14 cellular contexts compared by ENCODE assay signal in the genomic region with DNA sequence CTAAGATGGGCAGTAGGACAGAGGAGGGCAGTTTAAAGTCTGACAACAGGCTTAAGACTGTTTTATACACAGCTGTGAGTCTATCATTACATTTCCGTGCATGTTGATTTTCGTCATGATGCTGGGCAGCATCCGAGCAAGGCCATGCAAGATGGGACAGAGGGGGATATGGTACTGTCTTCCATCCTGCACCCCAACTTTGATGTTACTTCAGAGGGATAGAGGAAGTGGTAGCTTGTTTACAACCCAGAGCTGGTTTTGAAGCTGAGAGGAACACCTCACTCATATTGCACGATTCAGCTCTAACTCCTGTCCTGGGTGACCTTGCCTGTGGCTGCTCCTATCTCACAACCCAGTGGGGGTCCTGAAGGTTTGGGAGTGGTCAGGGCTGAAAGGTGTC. TPM values are rescaled to one million over a fixed set of nuclear protein-coding genes. Genes with fewer than 3 reads are reported as not detected.
A peak's percentile ranks its signal among the peaks of the same experiment; 100 is the strongest.
DNase-seq lines count a peak whose midpoint lies in the region; ATAC-seq, FAIRE-seq and TF ChIP-seq lines count a peak whose summit lies in the region.
"Had no signal": no experiment of that assay in that cellular context is flagged by ENCODE, and none has a peak within 500 bp of the region (broad histone marks: within the 10 kb centered on the region; RNA-seq: fewer than 3 reads in every experiment).

No MANE protein-coding gene starts in this region.

- SMC1A ChIA-PET in GM12878 (lab: Charles Lee; ENCODE audit: uncharacterized antibody, unreplicated experiment) = interaction anchor here (0.7 to 14.0 kb wide), 18 partner anchors 12 to 212 kb away, joined by 3 to 266 read pairs (median 6); a partner anchor contains a TSS

- TF ChIP-seq POLR2A in GM12878 (IDR thresholded peaks at IDR 0.05; ENCODE audit: low read depth, low read length) = no peak

- H3K27me3 ChIP-seq in OCI-LY3 (ENCODE audit: low read depth, low read length) = no peaks in the 10 kb centered on the region
- H3K27me3 ChIP-seq in GM12878 (replicated peaks in 1 of 2; ENCODE audit: control insufficient read depth in 2 of 2, insufficient read depth in 2 of 2, low read length in 1 of 2) = no peaks in the 10 kb centered on the region
- H3K27me3 ChIP-seq: testis had no signal

- H3K4me1 ChIP-seq in OCI-LY3 (ENCODE audit: low read length) (peaks cover 84% of the 10 kb centered on the region), GM12878 (ENCODE audit: control insufficient read depth, insufficient read depth, low read length) (peaks cover 59% of the 10 kb centered on the region)

- no peaks in the 10 kb centered on the region for H3K9me3 Mint-ChIP-seq in activated CD4-positive, alpha-beta T cell treated with anti-CD3 and anti-CD28 coated beads, Interleukin-2, amount 10 ng/mL, durations not matched to agents 24 days and 14 days
- no peaks in the 10 kb centered on the region for H3K9me3 Mint-ChIP-seq in stimulated activated memory B cell treated with anti-CD40 and anti-IgM and Interleukin-4, amounts not matched to agents 10 μg/mL and 1 μg/mL and 100 μg/mL, for 72 hours
- peaks cover 4% of the 10 kb centered on the region for H3K9me3 Mint-ChIP-seq in WTC11

- peak overlapping the region; percentile 93 for H3K4me3 Mint-ChIP-seq in activated CD4-positive, alpha-beta T cell treated with anti-CD3 and anti-CD28 coated beads, Interleukin-2, amount 10 ng/mL, durations not matched to agents 24 days and 14 days
- H3K4me3 Mint-ChIP-seq in stimulated activated memory B cell treated with anti-CD40 and anti-IgM and Interleukin-4, amounts not matched to agents 10 μg/mL and 1 μg/mL and 100 μg/mL, for 72 hours = no peak overlapping the region
- H3K4me3 Mint-ChIP-seq in WTC11 = no peak overlapping the region

- H3K4me1 Mint-ChIP-seq in activated CD4-positive, alpha-beta T cell treated with anti-CD3 and anti-CD28 coated beads, Interleukin-2, amount 10 ng/mL, durations not matched to agents 24 days and 14 days = peaks cover 77% of the 10 kb centered on the region
- H3K4me1 Mint-ChIP-seq in stimulated activated memory B cell treated with anti-CD40 and anti-IgM and Interleukin-4, amounts not matched to agents 10 μg/mL and 1 μg/mL and 100 μg/mL, for 72 hours = peaks cover 78% of the 10 kb centered on the region
- peaks cover 79% of the 10 kb centered on the region for H3K4me1 Mint-ChIP-seq in WTC11

- H3K9ac ChIP-seq in OCI-LY3 (ENCODE audit: low read length) = peak overlapping the region; percentile 75
- peak overlapping the region; percentile 56 for H3K9ac ChIP-seq in GM12878 (ENCODE audit: control insufficient read depth, insufficient read depth, low read length)

- DNase-seq in activated CD4-positive, alpha-beta T cell treated with anti-CD3 and anti-CD28 coated beads, Interleukin-2, amount 10 ng/mL, durations not matched to agents 24 days and 14 days = peak; percentile 80
- no peak for DNase-seq in activated CD4-positive, alpha-beta T cell treated with anti-CD3 and anti-CD28 coated beads, Interleukin-2, amount 50 U/mL, for 48 hours
- no peak for DNase-seq in GM12878 (ENCODE audit: low read depth, low spot score)
- DNase-seq in WTC11 (ENCODE audit: low spot score) = no peak
- DNase-seq: NCI-H2171; NK-92 treated with Interleukin-12 subunit alpha and Interleukin-12 subunit beta, amount 100 ng/mL, for 24 hours; nucleus accumbens; testis had no signal

- TF ChIP-seq CTCF in OCI-LY3 (IDR thresholded peaks at IDR 0.05; ENCODE audit: low read depth, low read length) (no peak), GM12878 (IDR thresholded peaks at IDR 0.05 in 2 of 3, conservative IDR thresholded peaks at IDR 0.05 in 1 of 3; ENCODE audit: control insufficient read depth in 2 of 3, extremely low read depth in 1 of 3, insufficient read depth in 1 of 3, low read depth in 3 of 3, low read length in 3 of 3) (no peak), WTC11 (IDR thresholded peaks at IDR 0.05) (no peak)

- WGBS in GM12878 (ENCODE audit: insufficient coverage, insufficient replicate concordance, low lambda C conversion rate, missing lambda C conversion rate) = 43% methylated on average over 4 of the region's 4 CpGs

- peak overlapping the region; percentile 98 for H3K27ac ChIP-seq in OCI-LY3 (ENCODE audit: low read length)
- peak overlapping the region; percentile 76 for H3K27ac ChIP-seq in GM12878 (ENCODE audit: control insufficient read depth, insufficient read depth)
- H3K27ac ChIP-seq: SJSA1, testis had no signal

- TF ChIP-seq EP300 in GM12878 (IDR thresholded peaks at IDR 0.05; ENCODE audit: borderline replicate concordance in 1 of 2, control insufficient read depth in 1 of 2, low read depth in 2 of 2, low read length in 2 of 2) = no peak

- H2AFZ ChIP-seq in OCI-LY3 (ENCODE audit: low read depth, low read length) = peak overlapping the region; percentile 30; the same call in 1 of the 2 replicates
- H2AFZ ChIP-seq in GM12878 (ENCODE audit: control insufficient read depth, low read depth, low read length) = peak overlapping the region; percentile 20; the same call in 1 of the 2 replicates

- no TSS peak for BruUV-seq in GM12878 (replicated peaks; lab: Mats Ljungman, UMichigan)

- peaks cover 24% of the 10 kb centered on the region for H3K36me3 Mint-ChIP-seq in activated CD4-positive, alpha-beta T cell treated with anti-CD3 and anti-CD28 coated beads, Interleukin-2, amount 10 ng/mL, durations not matched to agents 24 days and 14 days (ENCODE audit: low read depth)
- no peaks in the 10 kb centered on the region for H3K36me3 Mint-ChIP-seq in stimulated activated memory B cell treated with anti-CD40 and anti-IgM and Interleukin-4, amounts not matched to agents 10 μg/mL and 1 μg/mL and 100 μg/mL, for 72 hours
- peaks cover 3% of the 10 kb centered on the region; the same call in 1 of the 2 replicates for H3K36me3 Mint-ChIP-seq in WTC11

- H3K79me2 ChIP-seq in OCI-LY3 (ENCODE audit: low read length) (peaks cover 49% of the 10 kb centered on the region), GM12878 (ENCODE audit: control insufficient read depth, insufficient read depth, low read length) (peaks cover 55% of the 10 kb centered on the region)

- ATAC-seq in GM12878 = no peak
- ATAC-seq in stimulated activated memory B cell treated with anti-CD40 and anti-IgM and Interleukin-4, amounts not matched to agents 10 μg/mL and 1 μg/mL and 100 μg/mL, for 72 hours = no peak
- no peak for ATAC-seq in HG03520 (IDR thresholded peaks at IDR 0.05; ENCODE audit: unreplicated experiment)
- no peak for ATAC-seq in WTC11
- no peak for ATAC-seq in HG02571 (IDR thresholded peaks at IDR 0.05; ENCODE audit: unreplicated experiment)

- peak overlapping the region; percentile 3; the same call in 1 of the 2 replicates for H3K4me3 ChIP-seq in OCI-LY3 (ENCODE audit: low read length)
- H3K4me3 ChIP-seq in GM12878 = peak overlapping the region; percentile 36; the same call in 1 of the 2 replicates
- H3K4me3 ChIP-seq: SJSA1, testis had no signal

- H4K20me1 ChIP-seq in OCI-LY3 (ENCODE audit: insufficient read depth, low read length) = no peaks in the 10 kb centered on the region
- no peaks in the 10 kb centered on the region for H4K20me1 ChIP-seq in GM12878 (ENCODE audit: control insufficient read depth, insufficient read depth)

- CTCF ChIA-PET in GM12878 (lab: Yijun Ruan, JAX) = interaction anchor here (0.6 to 6.6 kb wide), 14 partner anchors 12 to 143 kb away, joined by 3 to 50 read pairs (median 8); no protein-coding TSS in a partner anchor
- CTCF ChIA-PET in WTC11 (lab: Charles Lee) = interaction anchor here (0.5 to 1.2 kb wide), 3 partner anchors 19 to 424 kb away, joined by 3 to 4 read pairs (median 3); no protein-coding TSS in a partner anchor

- H3K4me2 ChIP-seq in OCI-LY3 (ENCODE audit: low read length) (peak overlapping the region; percentile 73), GM12878 (ENCODE audit: control insufficient read depth, insufficient read depth) (peak overlapping the region; percentile 77)

- H3K27me3 Mint-ChIP-seq in activated CD4-positive, alpha-beta T cell treated with anti-CD3 and anti-CD28 coated beads, Interleukin-2, amount 10 ng/mL, durations not matched to agents 24 days and 14 days = no peaks in the 10 kb centered on the region
- H3K27me3 Mint-ChIP-seq in stimulated activated memory B cell treated with anti-CD40 and anti-IgM and Interleukin-4, amounts not matched to agents 10 μg/mL and 1 μg/mL and 100 μg/mL, for 72 hours = peaks cover 28% of the 10 kb centered on the region
- peaks cover 15% of the 10 kb centered on the region for H3K27me3 Mint-ChIP-seq in WTC11 (ENCODE audit: low read depth)

- POLR2A ChIA-PET in GM12878 (lab: Charles Lee) = interaction anchor here (0.8 to 4.9 kb wide), 8 partner anchors 16 to 142 kb away, joined by 3 to 86 read pairs (median 5); no protein-coding TSS in a partner anchor
- POLR2A ChIA-PET in WTC11 (lab: Charles Lee) = no interaction called here

- RAD21 ChIA-PET in GM12878 (lab: Charles Lee; ENCODE audit: unreplicated experiment) = interaction anchor here (0.7 to 12.7 kb wide), 16 partner anchors 15 to 204 kb away, joined by 3 to 232 read pairs (median 9); no protein-coding TSS in a partner anchor

- no peak for TF ChIP-seq RAD21 in GM12878 (IDR thresholded peaks at IDR 0.05; ENCODE audit: insufficient read depth, low read depth, low read length)

- in situ Hi-C loops in GM12878 (cut with MboI) = no loop called here

- intact Hi-C loops in activated CD4-positive, alpha-beta T cell treated with anti-CD3 and anti-CD28 coated beads, Interleukin-2, amount 10 ng/mL, durations not matched to agents 24 days and 14 days (cut with micrococcal nuclease) = loop anchor here (1.0 kb wide), 1 partner anchor 17 kb away; no protein-coding TSS in a partner anchor
- intact Hi-C loops in GM12878 (cut with micrococcal nuclease; ENCODE audit: unreplicated experiment) = loop anchor here (1.0 kb wide), 1 partner anchor 141 kb away; no protein-coding TSS in a partner anchor

- H3K9me3 ChIP-seq in OCI-LY3 (ENCODE audit: insufficient read depth, low read length) (no peaks in the 10 kb centered on the region), GM12878 (replicated peaks; ENCODE audit: control insufficient read depth, insufficient read depth, low read length) (no peaks in the 10 kb centered on the region)
- H3K9me3 ChIP-seq: SJSA1, testis had no signal

- H3K36me3 ChIP-seq in OCI-LY3 (replicated peaks; ENCODE audit: low read depth, low read length) (peaks cover 11% of the 10 kb centered on the region), GM12878 (ENCODE audit: control insufficient read depth in 2 of 2, insufficient read depth in 2 of 2, low read length in 1 of 2) (no peaks in the 10 kb centered on the region)
- H3K36me3 ChIP-seq: SJSA1 had no signal

- FAIRE-seq in GM12878 (lab: Jason Lieb, UNC) = no peak
- FAIRE-seq: colon had no signal

- peak overlapping the region; percentile 91 for H3K27ac Mint-ChIP-seq in activated CD4-positive, alpha-beta T cell treated with anti-CD3 and anti-CD28 coated beads, Interleukin-2, amount 10 ng/mL, durations not matched to agents 24 days and 14 days
- peak overlapping the region; percentile 74 for H3K27ac Mint-ChIP-seq in stimulated activated memory B cell treated with anti-CD40 and anti-IgM and Interleukin-4, amounts not matched to agents 10 μg/mL and 1 μg/mL and 100 μg/mL, for 72 hours
- no peak overlapping the region for H3K27ac Mint-ChIP-seq in WTC11

RNA-seq across cellular contexts. Expression of a gene that starts 3.0 kb away (rescaled TPM):
- 28.4 and 30.3 TPM in 2 replicates for total RNA-seq in activated CD4-positive, alpha-beta T cell treated with anti-CD3 and anti-CD28 coated beads, Interleukin-2, amount 10 ng/mL, durations not matched to agents 24 days and 14 days
- total RNA-seq in GM12878 (2013; cell fraction: nucleolus; rRNA removed) = 727 and 773 TPM in 2 replicates
- 75.1 and 77.9 TPM in 2 replicates for total RNA-seq in GM12878 (2014; rRNA removed)
- total RNA-seq in GM12878 (2014; rRNA removed; fragmentation: Illumina TruSeq; extraction: Trizol) = 58.7 and 61.4 TPM in 2 replicates
- total RNA-seq in GM12878 (2021) = 99.6 and 107 TPM in 2 replicates
- polyA plus RNA-seq in GM12878 (2011; ENCODE audit: low read depth) = 41.0 TPM
- 74.4 and 102 TPM in 2 replicates for polyA plus RNA-seq in GM12878 (2011; rRNA removed)
- 126 and 169 TPM in 2 replicates for polyA plus RNA-seq in GM12878 (2011; cell fraction: cytosol; rRNA removed)
- 326 and 357 TPM in 2 replicates for polyA plus RNA-seq in GM12878 (2011; cell fraction: nucleus; rRNA removed)
- 51.9 and 68.0 TPM in 2 replicates for polyA plus RNA-seq in GM12878 (2012)
- polyA plus RNA-seq in GM12878 (2014; fragmentation: Illumina TruSeq; extraction: Trizol) = 60.0 and 68.0 TPM in 2 replicates
- polyA plus RNA-seq in GM12878 (2014; fragmentation: Nextera tagmentation; extraction: Ambion mirVana) = 10 to 100 TPM; 20.2 to 26.0 TPM
- 42.4 and 44.0 TPM in 2 replicates for polyA plus RNA-seq in GM12878 (2014; rRNA removed)
- 10 to 100 TPM; 59.9 to 64.7 TPM for polyA plus RNA-seq in GM12878 (2016; fragmentation: Nextera tagmentation; extraction: Ambion mirVana)
- polyA minus RNA-seq in GM12878 (2011; rRNA and poly(A)+ RNA removed) = 515 and 644 TPM in 2 replicates
- polyA minus RNA-seq in GM12878 (2011; cell fraction: cytosol; rRNA and poly(A)+ RNA removed) = 113 and 121 TPM in 2 replicates
- polyA minus RNA-seq in GM12878 (2011; cell fraction: nucleus; rRNA and poly(A)+ RNA removed) = 258 and 338 TPM in 2 replicates
- 78.1 to 87.1 TPM (median 78.1 TPM) in 3 replicates for total RNA-seq in WTC11 (2021)
